Comparison of ENCODE assay signal across 1 cellular context in the genomic region with DNA sequence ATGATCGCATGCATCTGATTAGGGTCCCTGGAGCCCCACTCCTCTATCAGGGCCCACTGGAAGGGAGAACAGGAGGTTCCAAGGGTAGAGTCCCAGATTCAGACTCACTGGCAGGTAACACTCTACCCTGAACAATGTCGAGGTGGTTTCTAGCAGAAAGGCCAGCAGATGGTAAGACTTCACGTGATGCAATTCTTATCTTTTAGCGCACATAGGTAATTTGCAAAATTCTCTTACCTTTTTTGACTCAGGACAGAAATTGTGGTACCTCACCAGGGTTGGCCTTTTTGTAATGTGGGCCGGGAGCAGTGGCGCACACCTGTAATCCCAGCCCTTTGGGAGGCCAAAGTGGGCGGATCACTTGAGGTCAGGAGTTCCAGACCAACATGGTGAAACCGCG.
TF ChIP-seq lines count a peak whose summit lies in the region.

No MANE protein-coding gene starts in this region.

TF ChIP-seq in K562, 482 proteins besides CTCF, POLR2A, EP300 and RAD21:
- no peak for TF ChIP-seq U2AF2 (optimal IDR thresholded peaks at IDR 0.05; ENCODE audit: low read depth, low read length)
- TF ChIP-seq LCOR (CRISPR knock-in tag; IDR thresholded peaks at IDR 0.05), result 0 out of 2 replicates have a peak, but pooled peaks have one; percentile 78
- no peak for TF ChIP-seq BRD4 (IDR thresholded peaks at IDR 0.05)
- TF ChIP-seq, protein P1, sequence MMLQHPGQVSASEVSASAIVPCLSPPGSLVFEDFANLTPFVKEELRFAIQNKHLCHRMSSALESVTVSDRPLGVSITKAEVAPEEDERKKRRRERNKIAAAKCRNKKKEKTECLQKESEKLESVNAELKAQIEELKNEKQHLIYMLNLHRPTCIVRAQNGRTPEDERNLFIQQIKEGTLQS (IDR thresholded peaks at IDR 0.05), result peak; percentile 52
- TF ChIP-seq, protein P1 (CRISPR knock-in tag; conservative IDR thresholded peaks at IDR 0.05), result no peak
- 0 out of 2 replicates have a peak, but pooled peaks have one; percentile 48 for TF ChIP-seq GATA2 (CRISPR knock-in tag; IDR thresholded peaks at IDR 0.05)
- TF ChIP-seq ZFX (CRISPR knock-in tag; IDR thresholded peaks at IDR 0.05), result peak; percentile 36; the same call in 1 of the 2 replicates
- TF ChIP-seq KDM4B (IDR thresholded peaks at IDR 0.05; ENCODE audit: borderline replicate concordance in 2 of 2, low read depth in 1 of 2), result no peak
- TF ChIP-seq MCM7 (IDR thresholded peaks at IDR 0.05), result no peak
- TF ChIP-seq, protein P2, sequence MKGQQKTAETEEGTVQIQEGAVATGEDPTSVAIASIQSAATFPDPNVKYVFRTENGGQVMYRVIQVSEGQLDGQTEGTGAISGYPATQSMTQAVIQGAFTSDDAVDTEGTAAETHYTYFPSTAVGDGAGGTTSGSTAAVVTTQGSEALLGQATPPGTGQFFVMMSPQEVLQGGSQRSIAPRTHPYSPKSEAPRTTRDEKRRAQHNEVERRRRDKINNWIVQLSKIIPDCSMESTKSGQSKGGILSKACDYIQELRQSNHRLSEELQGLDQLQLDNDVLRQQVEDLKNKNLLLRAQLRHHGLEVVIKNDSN (CRISPR knock-in tag; IDR thresholded peaks at IDR 0.05), result peak; percentile 71
- peak; percentile 21; the same call in 1 of the 2 replicates for TF ChIP-seq ZEB2 (IDR thresholded peaks at IDR 0.05)
- TF ChIP-seq SMARCA5 (IDR thresholded peaks at IDR 0.05), result 0 out of 2 replicates have a peak, but pooled peaks have one; percentile 66
- 0 out of 2 replicates have a peak, but pooled peaks have one; percentile 6 for TF ChIP-seq RB1 (IDR thresholded peaks at IDR 0.05; ENCODE audit: low read depth)
- TF ChIP-seq CEBPB (tag; IDR thresholded peaks at IDR 0.05), result peak; percentile 57
- peak; percentile 51 for TF ChIP-seq BHLHE40 (IDR thresholded peaks at IDR 0.05; ENCODE audit: low read length)
- peak; percentile 23 for TF ChIP-seq RBBP5 (IDR thresholded peaks at IDR 0.05; ENCODE audit: borderline replicate concordance, insufficient read depth, low read length, poor library complexity, severe bottlenecking)
- TF ChIP-seq, protein P3, sequence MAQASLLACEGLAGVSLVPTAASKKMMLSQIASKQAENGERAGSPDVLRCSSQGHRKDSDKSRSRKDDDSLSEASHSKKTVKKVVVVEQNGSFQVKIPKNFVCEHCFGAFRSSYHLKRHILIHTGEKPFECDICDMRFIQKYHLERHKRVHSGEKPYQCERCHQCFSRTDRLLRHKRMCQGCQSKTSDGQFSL (CRISPR knock-in tag; IDR thresholded peaks at IDR 0.05), result no peak
- TF ChIP-seq, protein P3 (tag; IDR thresholded peaks at IDR 0.05), result no peak
- TF ChIP-seq, protein P4, sequence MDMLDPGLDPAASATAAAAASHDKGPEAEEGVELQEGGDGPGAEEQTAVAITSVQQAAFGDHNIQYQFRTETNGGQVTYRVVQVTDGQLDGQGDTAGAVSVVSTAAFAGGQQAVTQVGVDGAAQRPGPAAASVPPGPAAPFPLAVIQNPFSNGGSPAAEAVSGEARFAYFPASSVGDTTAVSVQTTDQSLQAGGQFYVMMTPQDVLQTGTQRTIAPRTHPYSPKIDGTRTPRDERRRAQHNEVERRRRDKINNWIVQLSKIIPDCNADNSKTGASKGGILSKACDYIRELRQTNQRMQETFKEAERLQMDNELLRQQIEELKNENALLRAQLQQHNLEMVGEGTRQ (CRISPR knock-in tag; IDR thresholded peaks at IDR 0.05), result peak; percentile 43; the same call in 1 of the 2 replicates
- TF ChIP-seq TBL1XR1 (IDR thresholded peaks at IDR 0.05; ENCODE audit: low read length in 2 of 2), result 0 out of 4 replicates have a peak, but pooled peaks of 1 of the 2 experiments have one; percentile 4
- TF ChIP-seq SPI1 (IDR thresholded peaks at IDR 0.05; ENCODE audit: borderline replicate concordance, low read depth, low read length), result no peak
- peak; percentile 73 for TF ChIP-seq CEBPG (CRISPR knock-in tag; IDR thresholded peaks at IDR 0.05)
- TF ChIP-seq CEBPG (tag; conservative IDR thresholded peaks at IDR 0.05 in 1 of 2, IDR thresholded peaks at IDR 0.05 in 1 of 2), result peak; percentile 46 to 54; a peak in 1 of 4 replicates
- no peak for TF ChIP-seq ZNF239 (CRISPR knock-in tag; IDR thresholded peaks at IDR 0.05)
- no peak for TF ChIP-seq ZNF217 (CRISPR knock-in tag; IDR thresholded peaks at IDR 0.05)
